20 cellular contexts compared by ENCODE assay signal in the genomic region with DNA sequence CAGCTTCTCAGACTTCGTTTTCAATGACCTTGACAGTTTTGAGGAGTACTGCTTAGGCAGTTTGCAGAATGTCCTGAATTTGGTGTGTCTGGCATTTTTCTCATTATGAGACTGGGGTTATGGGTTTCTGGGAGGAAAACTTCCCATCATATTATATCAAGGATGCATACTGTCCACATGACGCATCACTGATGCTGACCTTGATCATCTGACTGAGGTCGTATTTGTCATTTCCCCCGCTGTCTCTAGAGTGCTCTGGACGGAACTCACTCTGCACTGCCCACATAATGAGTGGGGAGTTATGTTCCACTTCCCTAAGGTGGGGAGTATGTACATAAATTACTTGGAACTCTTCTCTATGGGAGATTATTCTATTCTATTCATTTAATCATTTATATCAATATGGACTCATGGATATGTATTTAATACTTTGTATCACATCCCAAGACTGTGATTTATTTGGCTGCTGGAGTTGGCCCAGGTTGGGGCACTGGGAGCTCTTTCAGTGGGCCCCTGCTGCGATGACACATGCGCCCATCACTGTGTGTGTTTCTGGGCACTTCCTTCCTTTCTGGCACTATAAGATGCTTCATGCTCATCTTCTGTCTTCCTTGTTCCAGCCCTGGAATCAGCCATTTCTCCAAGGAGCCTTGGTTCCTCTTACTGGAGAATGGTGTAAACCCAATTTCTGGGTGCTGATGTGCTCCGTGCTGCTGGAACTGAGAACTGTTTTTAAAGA.
DNase-seq lines count a peak whose midpoint lies in the region; ATAC-seq and TF ChIP-seq lines count a peak whose summit lies in the region.
"Had no signal": no experiment of that assay in that cellular context is flagged by ENCODE, and none has a peak within 500 bp of the region (broad histone marks: within the 10 kb centered on the region; RNA-seq: fewer than 3 reads in every experiment).

No MANE protein-coding gene starts in this region.

- no peaks in the 10 kb centered on the region for H3K9me3 ChIP-seq in naive thymus-derived CD4-positive, alpha-beta T cell (ENCODE audit: control insufficient read depth in 2 of 3, low read length in 3 of 3)
- H3K9me3 ChIP-seq: left ventricle myocardium inferior had no signal

- H3K36me3 ChIP-seq in naive thymus-derived CD4-positive, alpha-beta T cell (ENCODE audit: control insufficient read depth in 2 of 3, insufficient read depth in 3 of 3, low read length in 3 of 3), result no peaks in the 10 kb centered on the region
- H3K36me3 ChIP-seq: left ventricle myocardium inferior had no signal

- no peaks in the 10 kb centered on the region for H3K36me3 Mint-ChIP-seq in nephron (ENCODE audit: low read depth)
- peaks cover 0 to 33% (median 7%) of the 10 kb centered on the region in 5 donors for H3K36me3 Mint-ChIP-seq in naive thymus-derived CD4-positive, alpha-beta T cell

- peak overlapping the region; percentile 40 to 69 (median 51) for H3K27ac Mint-ChIP-seq in nephron
- no peak overlapping the region for H3K27ac Mint-ChIP-seq in naive thymus-derived CD4-positive, alpha-beta T cell
- H3K27ac Mint-ChIP-seq: CD8-positive, alpha-beta memory T cell; stimulated activated memory B cell treated with anti-CD40 and anti-IgM and Interleukin-4, amounts not matched to agents 10 μg/mL and 1 μg/mL and 100 μg/mL, for 72 hours; T-helper 1 cell treated with Interleukin-12 subunit alpha and Interleukin-12 subunit beta and Interleukin-4 antibody, amounts not matched to agents 30 μg/mL and 1 μg/mL, for 36 hours had no signal

- H3K4me3 Mint-ChIP-seq in nephron, result no peak overlapping the region
- H3K4me3 Mint-ChIP-seq in naive thymus-derived CD4-positive, alpha-beta T cell, result no peak overlapping the region
- H3K4me3 Mint-ChIP-seq: CD8-positive, alpha-beta memory T cell; stimulated activated memory B cell treated with anti-CD40 and anti-IgM and Interleukin-4, amounts not matched to agents 10 μg/mL and 1 μg/mL and 100 μg/mL, for 72 hours; T-helper 1 cell treated with Interleukin-12 subunit alpha and Interleukin-12 subunit beta and Interleukin-4 antibody, amounts not matched to agents 30 μg/mL and 1 μg/mL, for 36 hours had no signal

- H3K4me1 Mint-ChIP-seq in nephron, result peaks cover 46% of the 10 kb centered on the region
- peaks cover 10 to 34% (median 20%) of the 10 kb centered on the region in 7 donors for H3K4me1 Mint-ChIP-seq in naive thymus-derived CD4-positive, alpha-beta T cell

- peaks cover 0 to 5% of the 10 kb centered on the region in 2 donors for H3K4me1 ChIP-seq in naive thymus-derived CD4-positive, alpha-beta T cell (ENCODE audit: control insufficient read depth in 2 of 2, insufficient read depth in 2 of 2, low read length in 2 of 2)

- in situ Hi-C loops in astrocyte of the spinal cord (cut with HindIII; ENCODE audit: low sequenced_read_pairs), result no loop called here

- no peak overlapping the region for H3K27ac ChIP-seq in naive thymus-derived CD4-positive, alpha-beta T cell (ENCODE audit: low read depth, low read length)
- H3K27ac ChIP-seq: left ventricle myocardium inferior, PC-9 had no signal

- no peak for TF ChIP-seq CTCF in astrocyte of the spinal cord (IDR thresholded peaks at IDR 0.05; ENCODE audit: low read depth, low read length)
- TF ChIP-seq CTCF in nephron (IDR thresholded peaks at IDR 0.05; ENCODE audit: unreplicated experiment in 3 of 3), result no peak

- DNase-seq in Daoy (ENCODE audit: low read depth) (peak; percentile 42), LHCN-M2 (ENCODE audit: low read depth) (peak; percentile 37), astrocyte of the spinal cord (ENCODE audit: low read depth, low spot score) (peak; percentile 61), superior temporal gyrus (ENCODE audit: extremely low spot score) (no peak)
- no peak for DNase-seq in naive thymus-derived CD4-positive, alpha-beta T cell
- DNase-seq: activated CD4-positive, alpha-beta T cell treated with anti-CD3 and anti-CD28 coated beads, Interleukin-2, amount 50 U/mL, for 4 hours; activated naive CD4-positive, alpha-beta T cell treated with anti-CD3 and anti-CD28 coated beads, Interleukin-2, amount 50 U/mL, for 16 hours; CD8-positive, alpha-beta memory T cell; erythroblast; GF-D8; left ventricle myocardium inferior; NCI-H146; NCI-H524 treated with DMSO at 0.1 percent for 48 hours; PC-9; stimulated activated CD4-positive, alpha-beta T cell treated with anti-CD3 and anti-CD28 coated beads, Interleukin-4, amount 100 ng/mL, for 1 hour had no signal

- no peaks in the 10 kb centered on the region for H3K27me3 Mint-ChIP-seq in nephron (ENCODE audit: low read depth)
- peaks cover 0 to 13% (median 0%) of the 10 kb centered on the region in 5 donors for H3K27me3 Mint-ChIP-seq in naive thymus-derived CD4-positive, alpha-beta T cell
- H3K27me3 Mint-ChIP-seq: CD8-positive, alpha-beta memory T cell; stimulated activated memory B cell treated with anti-CD40 and anti-IgM and Interleukin-4, amounts not matched to agents 10 μg/mL and 1 μg/mL and 100 μg/mL, for 72 hours had no signal

- no peak overlapping the region for H3K4me3 ChIP-seq in astrocyte of the spinal cord (ENCODE audit: low read depth, low read length)
- H3K4me3 ChIP-seq in naive thymus-derived CD4-positive, alpha-beta T cell (ENCODE audit: low read length), result no peak overlapping the region
- H3K4me3 ChIP-seq: K562, left ventricle myocardium inferior, PC-9 had no signal

- no peaks in the 10 kb centered on the region for H3K27me3 ChIP-seq in naive thymus-derived CD4-positive, alpha-beta T cell (ENCODE audit: control insufficient read depth in 2 of 2, insufficient read depth in 2 of 2, low read length in 2 of 2)

- CTCF ChIA-PET in naive thymus-derived CD4-positive, alpha-beta T cell (lab: Charles Lee), result no interaction called here

- intact Hi-C loops in naive thymus-derived CD4-positive, alpha-beta T cell (cut with micrococcal nuclease), result no loop called here

- no peaks in the 10 kb centered on the region for H3K9me3 Mint-ChIP-seq in nephron
- no peaks in the 10 kb centered on the region for H3K9me3 Mint-ChIP-seq in naive thymus-derived CD4-positive, alpha-beta T cell
- H3K9me3 Mint-ChIP-seq: CD8-positive, alpha-beta memory T cell; stimulated activated memory B cell treated with anti-CD40 and anti-IgM and Interleukin-4, amounts not matched to agents 10 μg/mL and 1 μg/mL and 100 μg/mL, for 72 hours; T-helper 1 cell treated with Interleukin-12 subunit alpha and Interleukin-12 subunit beta and Interleukin-4 antibody, amounts not matched to agents 30 μg/mL and 1 μg/mL, for 36 hours had no signal

- no peak for ATAC-seq in GM21515 (IDR thresholded peaks at IDR 0.05; ENCODE audit: unreplicated experiment)
- no peak for ATAC-seq in naive thymus-derived CD4-positive, alpha-beta T cell
- ATAC-seq: K562; stimulated activated memory B cell treated with anti-CD40 and anti-IgM and Interleukin-4, amounts not matched to agents 10 μg/mL and 1 μg/mL and 100 μg/mL, for 72 hours had no signal

- POLR2A ChIA-PET in naive thymus-derived CD4-positive, alpha-beta T cell (lab: Charles Lee), result no interaction called here

Comparison
In these comparisons a context has a peak if more than half of its experiments do, and no peak if none do; other contexts are left out.
1. DNase-seq: peak in Daoy (single experiment), LHCN-M2 (single experiment) and astrocyte of the spinal cord (single experiment); none in superior temporal gyrus (single experiment) and naive thymus-derived CD4-positive, alpha-beta T cell (0 of 9).
2. H3K27ac Mint-ChIP-seq: peak in nephron (3 of 3); none in naive thymus-derived CD4-positive, alpha-beta T cell (0 of 9).